Comparison of ENCODE assay signal across 18 cellular contexts in genomic region chr1:156923565-156924477, GRCh38. TPM values are rescaled to one million over a fixed set of nuclear protein-coding genes. Genes with fewer than 3 reads are reported as not detected.
DNase-seq lines count a peak whose midpoint lies in the region; ATAC-seq and TF ChIP-seq lines count a peak whose summit lies in the region.
"Had no signal": no experiment of that assay in that cellular context is flagged by ENCODE, and none has a peak within 500 bp of the region (broad histone marks: within the 10 kb centered on the region; RNA-seq: fewer than 3 reads in every experiment).

No MANE protein-coding gene starts in this region.

- no peak overlapping the region for H3K9ac ChIP-seq in parathyroid adenoma

- H3K9me3 ChIP-seq in hepatocyte (ENCODE audit: low read depth) (no peaks in the 10 kb centered on the region), parathyroid adenoma (ENCODE audit: control insufficient read depth, low read length) (no peaks in the 10 kb centered on the region)
- H3K9me3 ChIP-seq: HAP-1 had no signal

- TF ChIP-seq CTCF in hepatocyte (IDR thresholded peaks at IDR 0.05; ENCODE audit: poor library complexity) (no peak), parathyroid adenoma (IDR thresholded peaks at IDR 0.05) (no peak)

- ATAC-seq in GM18873 (IDR thresholded peaks at IDR 0.05; ENCODE audit: low FRiP score, unreplicated experiment): no peak
- no peak for ATAC-seq in HG03159 (IDR thresholded peaks at IDR 0.05; ENCODE audit: unreplicated experiment)

- H4K20me1 ChIP-seq in hepatocyte (ENCODE audit: insufficient read depth, poor library complexity, severe bottlenecking): no peaks in the 10 kb centered on the region

- H2AFZ ChIP-seq in hepatocyte (no peak overlapping the region), parathyroid adenoma (peak overlapping the region; percentile 28)

- H3K79me2 ChIP-seq in hepatocyte (no peaks in the 10 kb centered on the region), parathyroid adenoma (no peaks in the 10 kb centered on the region)

- H3K27ac ChIP-seq in hepatocyte: no peak overlapping the region
- H3K27ac ChIP-seq in parathyroid adenoma: no peak overlapping the region
- H3K27ac ChIP-seq: SJSA1, WERI-Rb-1 had no signal

- no peaks in the 10 kb centered on the region for H3K36me3 ChIP-seq in hepatocyte (replicated peaks; ENCODE audit: insufficient read depth, low read depth)
- no peaks in the 10 kb centered on the region for H3K36me3 ChIP-seq in parathyroid adenoma (ENCODE audit: control insufficient read depth, insufficient read depth, low read length)
- H3K36me3 ChIP-seq: HAP-1, SJSA1, WERI-Rb-1 had no signal

- H3K27me3 ChIP-seq in hepatocyte (peaks cover 89% of the 10 kb centered on the region), parathyroid adenoma (ENCODE audit: control insufficient read depth, insufficient read depth, low read length) (peaks cover 5% of the 10 kb centered on the region)

- no peaks in the 10 kb centered on the region for H3K9me2 ChIP-seq in hepatocyte (replicated peaks; ENCODE audit: insufficient read depth)

- peaks cover 27% of the 10 kb centered on the region for H3K4me1 ChIP-seq in hepatocyte (ENCODE audit: insufficient read depth)
- H3K4me1 ChIP-seq in parathyroid adenoma: no peaks in the 10 kb centered on the region
- H3K4me1 ChIP-seq: HAP-1 had no signal

- H3K4me2 ChIP-seq in hepatocyte (peak overlapping the region; percentile 80), parathyroid adenoma (ENCODE audit: low read length) (no peak overlapping the region)

- no peak overlapping the region for H3K4me3 ChIP-seq in hepatocyte
- H3K4me3 ChIP-seq in parathyroid adenoma (ENCODE audit: low read depth, low read length): no peak overlapping the region
- H3K4me3 ChIP-seq: HAP-1, SJSA1 had no signal

- peak; percentile 24 for DNase-seq in NCI-H146 (lab: John Stamatoyannopoulos, UW)
- DNase-seq in NCI-H146 treated with DMSO at 0.1 percent for 48 hours (lab: John Stamatoyannopoulos, UW; ENCODE audit: unreplicated experiment): no peak
- peak; percentile 41 for DNase-seq in NCI-H69 (lab: John Stamatoyannopoulos, UW)
- no peak for DNase-seq in hepatocyte (ENCODE audit: low spot score)
- no peak for DNase-seq in effector CD4-positive, alpha-beta T cell
- DNase-seq: 8988T, activated T-cell treated with anti-CD3 and anti-CD28 coated beads for 4 hours, aorta, DMS 273 treated with DMSO at 0.1 percent for 48 hours, NCI-H1048, small intestine, WERI-Rb-1 had no signal

- WGBS in hepatocyte (ENCODE audit: low lambda C conversion rate, missing lambda C conversion rate): 3% methylated on average over 44 of the region's 66 CpGs

RNA-seq across cellular contexts. Expression of gene LRRC71, which starts 3.4 kb away (rescaled TPM):
- total RNA-seq in hepatocyte: not detected in 2 replicates
- polyA plus RNA-seq in hepatocyte: not detected in 2 replicates
- total RNA-seq: SJSA1, ureter had no signal

RNA-seq across cellular contexts. Expression of gene PEAR1, which starts 30.3 kb away (rescaled TPM):
- 5.3 and 6.1 TPM in 2 replicates for total RNA-seq in hepatocyte
- 6.3 and 7.3 TPM in 2 replicates for polyA plus RNA-seq in hepatocyte

Comparison
In these comparisons a context has a peak if more than half of its experiments do, and no peak if none do; other contexts are left out.
1. DNase-seq: peak in NCI-H146 (single experiment) and NCI-H69 (single experiment); none in NCI-H146 treated with DMSO at 0.1 percent for 48 hours (single experiment), hepatocyte (single experiment) and effector CD4-positive, alpha-beta T cell (single experiment).